In the genomic region with DNA sequence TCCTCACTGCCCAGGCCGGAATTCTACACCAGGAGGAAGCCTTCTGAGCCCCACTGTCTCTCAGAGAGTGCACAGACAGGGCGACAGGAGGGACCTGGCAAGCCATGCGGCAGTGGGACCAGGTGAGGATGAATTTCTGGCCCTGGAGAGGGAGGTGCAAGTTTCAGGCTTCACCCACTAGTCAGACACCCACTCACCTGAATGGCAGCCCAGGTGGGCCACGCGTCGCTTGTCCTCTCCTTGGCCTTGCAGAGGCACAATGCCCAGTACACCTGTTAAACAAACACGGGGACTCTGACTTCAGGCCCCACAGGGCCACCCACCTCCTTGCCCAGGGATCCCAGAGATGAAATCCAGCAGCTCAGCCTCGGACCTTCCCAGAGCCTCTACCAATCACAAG, we compare ENCODE assay signal across 21 cellular contexts. TPM values are rescaled to one million over a fixed set of nuclear protein-coding genes. Genes with fewer than 3 reads are reported as not detected.
DNase-seq lines count a peak whose midpoint lies in the region; ATAC-seq and TF ChIP-seq lines count a peak whose summit lies in the region.
"Had no signal": no experiment of that assay in that cellular context is flagged by ENCODE, and none has a peak within 500 bp of the region (broad histone marks: within the 10 kb centered on the region; RNA-seq: fewer than 3 reads in every experiment).

No MANE protein-coding gene starts in this region.

- H3K4me3 Mint-ChIP-seq in activated CD4-positive, alpha-beta T cell treated with anti-CD3 and anti-CD28 coated beads, Interleukin-2, amount 10 ng/mL, durations not matched to agents 24 days and 14 days = no peak overlapping the region
- H3K4me3 Mint-ChIP-seq: activated naive CD4-positive, alpha-beta T cell treated with anti-CD3 and anti-CD28 coated beads for 36 hours had no signal

- no peak overlapping the region for H2BK15ac ChIP-seq in mesenchymal stem cell (ENCODE audit: low read depth, poor library complexity, severe bottlenecking)

- H3K4me1 ChIP-seq in mesenchymal stem cell (ENCODE audit: control insufficient read depth, insufficient read depth, low read depth, low read length) (peaks cover 29% of the 10 kb centered on the region), left lung (peaks cover 18 to 61% of the 10 kb centered on the region in 2 donors)

- H2BK12ac ChIP-seq in mesenchymal stem cell (ENCODE audit: low read length in 2 of 2) = peak overlapping the region; percentile 20 to 37

- no peak overlapping the region for H3K23ac ChIP-seq in mesenchymal stem cell (ENCODE audit: low read length in 2 of 2)

- H2AK5ac ChIP-seq in mesenchymal stem cell (ENCODE audit: low read length, severe bottlenecking) = no peak overlapping the region

- peak overlapping the region; percentile 99 for H3K27ac ChIP-seq in angular gyrus (ENCODE audit: low read depth, low read length)
- H3K27ac ChIP-seq in mesenchymal stem cell (ENCODE audit: low read length, poor library complexity, severe bottlenecking) = no peak overlapping the region
- peak overlapping the region; percentile 98 for H3K27ac ChIP-seq in temporal lobe (ENCODE audit: low read depth, low read length)
- H3K27ac ChIP-seq in left lung = no peak overlapping the region
- H3K27ac ChIP-seq: BLaER1 treated with 17β-estradiol and CSF1 and Interleukin-3, amounts not matched to agents 10 nM and 100 nM; body of pancreas; GM23248; pancreas; SJSA1 had no signal

- intact Hi-C loops in activated CD4-positive, alpha-beta T cell treated with anti-CD3 and anti-CD28 coated beads, Interleukin-2, amount 10 ng/mL, durations not matched to agents 24 days and 14 days (cut with micrococcal nuclease) = loop anchor here (5.0 kb wide), 1 partner anchor 125 kb away; the partner anchor contains the start of gene CDIP1
- intact Hi-C loops in left lung (cut with DNase I) = no loop called here

- H3K36me3 Mint-ChIP-seq in activated CD4-positive, alpha-beta T cell treated with anti-CD3 and anti-CD28 coated beads, Interleukin-2, amount 10 ng/mL, durations not matched to agents 24 days and 14 days (ENCODE audit: low read depth) = peaks cover 35% of the 10 kb centered on the region

- WGBS in mesenchymal stem cell = 96% methylated on average over 8 of the region's 8 CpGs

- H3K79me1 ChIP-seq in mesenchymal stem cell (replicated peaks; ENCODE audit: low read length, poor library complexity, severe bottlenecking) = peaks cover 39% of the 10 kb centered on the region

- H2BK5ac ChIP-seq in mesenchymal stem cell (ENCODE audit: low read depth, low read length, poor library complexity, severe bottlenecking) = no peak overlapping the region

- no peak overlapping the region for H4K8ac ChIP-seq in mesenchymal stem cell (ENCODE audit: low read length)

- H3K9me3 Mint-ChIP-seq in activated CD4-positive, alpha-beta T cell treated with anti-CD3 and anti-CD28 coated beads, Interleukin-2, amount 10 ng/mL, durations not matched to agents 24 days and 14 days = no peaks in the 10 kb centered on the region
- H3K9me3 Mint-ChIP-seq: activated naive CD4-positive, alpha-beta T cell treated with anti-CD3 and anti-CD28 coated beads for 36 hours had no signal

- H3K36me3 ChIP-seq in mesenchymal stem cell (ENCODE audit: control insufficient read depth in 1 of 2, insufficient read depth in 2 of 2, low read depth in 1 of 2, low read length in 2 of 2) = peaks cover 17 to 40% of the 10 kb centered on the region in 2 experiments
- H3K36me3 ChIP-seq in left lung = peaks cover 0 to 61% of the 10 kb centered on the region in 2 donors

- no peak overlapping the region for H3K18ac ChIP-seq in mesenchymal stem cell (ENCODE audit: low read depth in 1 of 2, low read length in 2 of 2)

- H4K91ac ChIP-seq in mesenchymal stem cell (ENCODE audit: low read length) = peak overlapping the region; percentile 9

- TF ChIP-seq CTCF in left lung (IDR thresholded peaks at IDR 0.05) = no peak

- peaks cover 38% of the 10 kb centered on the region for H3K4me1 Mint-ChIP-seq in activated CD4-positive, alpha-beta T cell treated with anti-CD3 and anti-CD28 coated beads, Interleukin-2, amount 10 ng/mL, durations not matched to agents 24 days and 14 days

- no peak for DNase-seq in activated CD4-positive, alpha-beta T cell treated with anti-CD3 and anti-CD28 coated beads, Interleukin-2, amount 10 ng/mL, durations not matched to agents 24 days and 14 days
- DNase-seq in activated CD4-positive, alpha-beta T cell treated with anti-CD3 and anti-CD28 coated beads, Interleukin-2, amount 50 U/mL, for 1 hour = no peak
- DNase-seq in mesenchymal stem cell (no peak), left lung (no peak)
- DNase-seq: activated CD8-positive, alpha-beta memory T cell treated with anti-CD3 and anti-CD28 coated beads, Interleukin-2, amount 50 U/mL, for 48 hours; activated naive CD4-positive, alpha-beta T cell treated with anti-CD3 and anti-CD28 coated beads for 36 hours; DMS79 treated with DMSO at 0.1 percent for 48 hours; esophagus squamous epithelium; GM23248; NCI-H1436; NCI-H82; pancreas; T1000 had no signal

- no peak overlapping the region for H2AFZ ChIP-seq in mesenchymal stem cell (ENCODE audit: low read depth, low read length)
- H2AFZ ChIP-seq: GM23248 had no signal

- no peak overlapping the region for H2BK120ac ChIP-seq in mesenchymal stem cell (ENCODE audit: low read depth, low read length)

- H3K27me3 ChIP-seq in mesenchymal stem cell (ENCODE audit: control insufficient read depth in 1 of 2, insufficient read depth in 1 of 2, low read length in 2 of 2) (no peaks in the 10 kb centered on the region), left lung (no peaks in the 10 kb centered on the region)
- H3K27me3 ChIP-seq: BLaER1 treated with 17β-estradiol and CSF1 and Interleukin-3, amounts not matched to agents 10 nM and 100 nM; body of pancreas; esophagus squamous epithelium; pancreas; SJSA1 had no signal

- no peaks in the 10 kb centered on the region for H3K27me3 Mint-ChIP-seq in activated CD4-positive, alpha-beta T cell treated with anti-CD3 and anti-CD28 coated beads, Interleukin-2, amount 10 ng/mL, durations not matched to agents 24 days and 14 days

- H3K9me3 ChIP-seq in mesenchymal stem cell (ENCODE audit: control insufficient read depth, low read length) (no peaks in the 10 kb centered on the region), left lung (no peaks in the 10 kb centered on the region)
- H3K9me3 ChIP-seq: BLaER1 treated with 17β-estradiol and CSF1 and Interleukin-3, amounts not matched to agents 10 nM and 100 nM; body of pancreas; esophagus squamous epithelium; pancreas had no signal

- no peak overlapping the region for H3K4me3 ChIP-seq in mesenchymal stem cell (ENCODE audit: insufficient read depth in 1 of 2, low read depth in 1 of 2, low read length in 2 of 2)
- H3K4me3 ChIP-seq in left lung = no peak overlapping the region
- H3K4me3 ChIP-seq: BLaER1 treated with 17β-estradiol and CSF1 and Interleukin-3, amounts not matched to agents 10 nM and 100 nM; body of pancreas; esophagus squamous epithelium; GM23248; pancreas; SJSA1 had no signal

- H3K14ac ChIP-seq in mesenchymal stem cell (ENCODE audit: low read length in 2 of 2) = no peak overlapping the region

- H3K4ac ChIP-seq in mesenchymal stem cell (ENCODE audit: low read depth in 1 of 2, low read length in 2 of 2) = peak overlapping the region in 1 of 2 experiments; percentile 5

- peak overlapping the region; percentile 53 for H3K27ac Mint-ChIP-seq in activated CD4-positive, alpha-beta T cell treated with anti-CD3 and anti-CD28 coated beads, Interleukin-2, amount 10 ng/mL, durations not matched to agents 24 days and 14 days
- H3K27ac Mint-ChIP-seq: activated naive CD4-positive, alpha-beta T cell treated with anti-CD3 and anti-CD28 coated beads for 36 hours had no signal

- no peak for ATAC-seq in HG02798 (IDR thresholded peaks at IDR 0.05; ENCODE audit: poor library complexity, unreplicated experiment)
- no peak for ATAC-seq in GM21737 (IDR thresholded peaks at IDR 0.05; ENCODE audit: unreplicated experiment)
- ATAC-seq in left lung = no peak
- ATAC-seq: activated CD4-positive, CD25-positive, alpha-beta regulatory T cell treated with anti-CD3 and anti-CD28 coated beads, Interleukin-2, amount 50 U/mL, for 24 hours; body of pancreas; pancreas had no signal

- no peak overlapping the region for H3K4me2 ChIP-seq in mesenchymal stem cell (ENCODE audit: low read length, poor library complexity, severe bottlenecking)

- peak overlapping the region; percentile 21 for H3K9ac ChIP-seq in mesenchymal stem cell (ENCODE audit: low read length)
- H3K9ac ChIP-seq: GM23248 had no signal

RNA-seq across cellular contexts. Expression of gene CORO7, which starts 4.2 kb away (rescaled TPM):
- 86.3 and 93.3 TPM in 2 replicates for total RNA-seq in activated CD4-positive, alpha-beta T cell treated with anti-CD3 and anti-CD28 coated beads, Interleukin-2, amount 10 ng/mL, durations not matched to agents 24 days and 14 days
- 25.5 TPM for polyA plus RNA-seq in mesenchymal stem cell (2013, experiment 1 of 2)
- polyA plus RNA-seq in mesenchymal stem cell (2013, experiment 2 of 2) = 22.1 TPM
- total RNA-seq in temporal lobe (25.6 TPM), left lung (10 to 100 TPM; 36.3 to 81.7 TPM)

RNA-seq across cellular contexts. Expression of gene DNAJA3, which starts 13.5 kb away (rescaled TPM):
- total RNA-seq in activated CD4-positive, alpha-beta T cell treated with anti-CD3 and anti-CD28 coated beads, Interleukin-2, amount 10 ng/mL, durations not matched to agents 24 days and 14 days = 106 and 108 TPM in 2 replicates
- polyA plus RNA-seq in mesenchymal stem cell (2013, experiment 1 of 2) = 27.3 TPM
- 27.3 TPM for polyA plus RNA-seq in mesenchymal stem cell (2013, experiment 2 of 2)
- total RNA-seq in temporal lobe (21.1 TPM), left lung (10 to 100 TPM; 29.6 to 53.5 TPM)

RNA-seq across cellular contexts. Expression of gene VASN, which starts 40.5 kb away (rescaled TPM):
- 0.16 TPM in 1 of 2 replicates, not detected in the other for total RNA-seq in activated CD4-positive, alpha-beta T cell treated with anti-CD3 and anti-CD28 coated beads, Interleukin-2, amount 10 ng/mL, durations not matched to agents 24 days and 14 days
- 127 TPM for polyA plus RNA-seq in mesenchymal stem cell (2013, experiment 1 of 2)
- 127 TPM for polyA plus RNA-seq in mesenchymal stem cell (2013, experiment 2 of 2)
- total RNA-seq in temporal lobe (2.5 TPM), left lung (10 to 100 TPM; 24.5 to 28.3 TPM)
- total RNA-seq: activated naive CD4-positive, alpha-beta T cell treated with anti-CD3 and anti-CD28 coated beads for 36 hours had no signal

Comparison
In these comparisons a context has a peak if more than half of its experiments do, and no peak if none do; other contexts are left out.
1. H3K27ac ChIP-seq: peak in angular gyrus (single experiment) and temporal lobe (single experiment); none in mesenchymal stem cell (single experiment) and left lung (0 of 2).